In the genomic region with DNA sequence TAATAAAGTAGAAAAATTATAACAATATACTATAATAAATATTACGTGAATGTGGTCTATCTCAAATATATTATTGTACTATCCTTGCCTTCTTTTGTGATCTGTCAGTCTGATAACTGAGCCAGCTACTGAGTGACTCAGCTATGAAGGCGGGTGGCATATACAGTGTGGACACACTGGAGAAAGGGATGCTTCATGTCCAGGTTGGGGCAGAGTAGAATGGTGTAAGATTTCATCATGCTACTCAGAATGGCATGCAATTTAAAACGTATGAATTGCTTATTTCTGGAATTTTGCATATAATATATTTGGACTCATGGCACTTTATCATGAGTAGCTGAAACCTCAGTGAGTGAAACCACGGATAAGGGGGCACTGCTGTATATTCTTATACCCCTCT, we compare ENCODE assay signal across 24 cellular contexts.
DNase-seq lines count a peak whose midpoint lies in the region; FAIRE-seq and TF ChIP-seq lines count a peak whose summit lies in the region.
"Had no signal": no experiment of that assay in that cellular context is flagged by ENCODE, and none has a peak within 500 bp of the region (broad histone marks: within the 10 kb centered on the region; RNA-seq: fewer than 3 reads in every experiment).

No MANE protein-coding gene starts in this region.

- dilution Hi-C loops in mammary epithelial cell (cut with HindIII; ENCODE audit: low sequenced_read_pairs), result loop anchor here (25.0 kb wide), 1 partner anchor 397 kb away; no protein-coding TSS in a partner anchor

- BruUV-seq in mammary epithelial cell (replicated peaks; lab: Mats Ljungman, UMichigan), result no TSS peak

- H3K79me2 ChIP-seq in GM23248 (ENCODE audit: insufficient read depth), result no peaks in the 10 kb centered on the region
- no peaks in the 10 kb centered on the region for H3K79me2 ChIP-seq in mammary epithelial cell (ENCODE audit: insufficient read depth, low read length)
- no peaks in the 10 kb centered on the region for H3K79me2 ChIP-seq in hepatocyte

- DNase-seq in AG10803 (ENCODE audit: low read depth) (peak; percentile 7), GM23248 (peak; percentile 38), NCI-H69 (lab: John Stamatoyannopoulos, UW) (peak; percentile 4), mammary epithelial cell (peak; percentile 59), kidney (no peak), GDM1 (lab: John Stamatoyannopoulos, UW) (no peak), hepatocyte (ENCODE audit: low spot score) (no peak), NCI-H748 treated with DMSO at 0.1 percent for 48 hours (lab: John Stamatoyannopoulos, UW) (no peak)
- DNase-seq: activated CD4-positive, alpha-beta T cell treated with anti-CD3 and anti-CD28 coated beads, Interleukin-2, amount 50 U/mL, for 48 hours; activated CD4-positive, CD25-positive, alpha-beta regulatory T cell treated with anti-CD3 and anti-CD28 coated beads, Interleukin-2, amount 50 U/mL, for 72 hours; activated T-cell treated with anti-CD3 and anti-CD28 coated beads, Interleukin-2, amount 50 U/mL, for 48 hours; dermis blood vessel endothelial cell; endodermal cell; heart left ventricle; KBM-7; MG63; NCI-H1436; NCI-H446 treated with DMSO at 0.1 percent for 48 hours; right lobe of liver; stimulated activated CD8-positive, alpha-beta memory T cell treated with anti-CD3 and anti-CD28 coated beads, Interleukin-4, amount 100 ng/mL, for 48 hours; T-helper 2 cell had no signal

- H3K9me3 ChIP-seq in GM23248 (ENCODE audit: low read depth), result no peaks in the 10 kb centered on the region
- no peaks in the 10 kb centered on the region for H3K9me3 ChIP-seq in mammary epithelial cell (replicated peaks; ENCODE audit: insufficient read depth, low read length)
- H3K9me3 ChIP-seq in kidney (ENCODE audit: control insufficient read depth in 1 of 2, low read length in 2 of 2), result no peaks in the 10 kb centered on the region
- no peaks in the 10 kb centered on the region for H3K9me3 ChIP-seq in hepatocyte (ENCODE audit: low read depth)
- H3K9me3 ChIP-seq: esophagus muscularis mucosa, heart left ventricle, MG63, right lobe of liver, thoracic aorta had no signal

- in situ Hi-C loops in GM23248 (cut with MboI) (no loop called here), mammary epithelial cell (cut with MboI; ENCODE audit: low sequenced_read_pairs in 2 of 2) (loop anchor here (25.0 kb wide), 1 partner anchor 372 kb away; no protein-coding TSS in a partner anchor)

- CTCF ChIA-PET in mammary epithelial cell (lab: Charles Lee; ENCODE audit: low non-redundant PET), result no interaction called here

- intact Hi-C loops in mammary epithelial cell (cut with micrococcal nuclease) (no loop called here), kidney (cut with DNase I) (no loop called here)

- no peak overlapping the region for H3K9ac ChIP-seq in GM23248
- H3K9ac ChIP-seq in mammary epithelial cell (ENCODE audit: insufficient read depth, low read length), result no peak overlapping the region
- H3K9ac ChIP-seq in kidney (ENCODE audit: low read length in 2 of 2), result no peak overlapping the region

- H3K9me2 ChIP-seq in GM23248 (ENCODE audit: insufficient read depth) (no peaks in the 10 kb centered on the region), hepatocyte (replicated peaks; ENCODE audit: insufficient read depth) (no peaks in the 10 kb centered on the region)

- H3K4me3 ChIP-seq in AG10803 (ENCODE audit: low read length), result no peak overlapping the region
- no peak overlapping the region for H3K4me3 ChIP-seq in GM23248
- H3K4me3 ChIP-seq in mammary epithelial cell (replicated peaks in 1 of 3; ENCODE audit: insufficient read depth in 1 of 3, low read depth in 2 of 3, low read length in 3 of 3), result no peak overlapping the region
- H3K4me3 ChIP-seq in kidney (ENCODE audit: low read length in 2 of 2), result no peak overlapping the region
- no peak overlapping the region for H3K4me3 ChIP-seq in hepatocyte
- H3K4me3 ChIP-seq: esophagus muscularis mucosa, heart left ventricle, MG63, right lobe of liver, thoracic aorta had no signal

- peaks cover 29% of the 10 kb centered on the region for H3K27me3 ChIP-seq in GM23248 (replicated peaks; ENCODE audit: insufficient read depth)
- H3K27me3 ChIP-seq in mammary epithelial cell (ENCODE audit: insufficient read depth, low read length), result no peaks in the 10 kb centered on the region
- H3K27me3 ChIP-seq in hepatocyte, result no peaks in the 10 kb centered on the region
- H3K27me3 ChIP-seq: esophagus muscularis mucosa, MG63, right lobe of liver had no signal

- 38 to 46% methylated on average over 4 of the region's 4 CpGs for WGBS in GM23248 (ENCODE audit: low coverage in 1 of 2, low lambda C conversion rate in 2 of 2, missing lambda C conversion rate in 2 of 2), 2 experiments
- WGBS in mammary epithelial cell (ENCODE audit: low coverage, missing lambda C conversion rate), result 55% methylated on average over 4 of the region's 4 CpGs
- 83% methylated on average over 4 of the region's 4 CpGs for WGBS in hepatocyte (ENCODE audit: low lambda C conversion rate, missing lambda C conversion rate)

- no peak overlapping the region for H2AFZ ChIP-seq in GM23248
- H2AFZ ChIP-seq in mammary epithelial cell (ENCODE audit: low read depth, low read length), result no peak overlapping the region
- H2AFZ ChIP-seq in hepatocyte, result no peak overlapping the region

- TF ChIP-seq CTCF in AG10803 (conservative IDR thresholded peaks at IDR 0.05; ENCODE audit: low read length) (no peak), mammary epithelial cell (conservative IDR thresholded peaks at IDR 0.05 in 1 of 2, IDR thresholded peaks at IDR 0.05 in 1 of 2; ENCODE audit: extremely low read depth in 1 of 2, insufficient read depth in 1 of 2, low read depth in 1 of 2, low read length in 2 of 2) (no peak), kidney (IDR thresholded peaks at IDR 0.05; ENCODE audit: borderline replicate concordance, extremely low read depth, insufficient read depth) (no peak), hepatocyte (IDR thresholded peaks at IDR 0.05; ENCODE audit: poor library complexity) (no peak)

- no peak overlapping the region for H3K27ac ChIP-seq in GM23248
- no peak overlapping the region for H3K27ac ChIP-seq in mammary epithelial cell (ENCODE audit: insufficient read depth, low read depth, low read length)
- no peak overlapping the region for H3K27ac ChIP-seq in kidney (ENCODE audit: low read depth in 2 of 2, low read length in 2 of 2)
- no peak overlapping the region for H3K27ac ChIP-seq in hepatocyte
- H3K27ac ChIP-seq: esophagus muscularis mucosa, heart left ventricle, right lobe of liver, thoracic aorta had no signal

- H3K36me3 ChIP-seq in GM23248 (ENCODE audit: low read depth) (no peaks in the 10 kb centered on the region), mammary epithelial cell (ENCODE audit: insufficient read depth, low read length) (no peaks in the 10 kb centered on the region), kidney (ENCODE audit: control insufficient read depth in 1 of 2, insufficient read depth in 2 of 2, low read length in 2 of 2) (no peaks in the 10 kb centered on the region), hepatocyte (replicated peaks; ENCODE audit: insufficient read depth, low read depth) (no peaks in the 10 kb centered on the region)
- H3K36me3 ChIP-seq: esophagus muscularis mucosa, heart left ventricle, MG63, right lobe of liver, thoracic aorta had no signal

- H3F3A ChIP-seq in GM23248 (ENCODE audit: insufficient read depth), result no peaks in the 10 kb centered on the region

- H3K4me2 ChIP-seq in GM23248 (ENCODE audit: unreplicated experiment) (no peak overlapping the region), mammary epithelial cell (ENCODE audit: insufficient read depth, low read depth, low read length) (no peak overlapping the region), hepatocyte (no peak overlapping the region)

- H4K20me1 ChIP-seq in GM23248 (ENCODE audit: insufficient read depth), result no peaks in the 10 kb centered on the region
- no peaks in the 10 kb centered on the region for H4K20me1 ChIP-seq in mammary epithelial cell (ENCODE audit: insufficient read depth, low read length)
- H4K20me1 ChIP-seq in hepatocyte (ENCODE audit: insufficient read depth, poor library complexity, severe bottlenecking), result no peaks in the 10 kb centered on the region

- H3K4me1 ChIP-seq in GM23248 (ENCODE audit: insufficient read depth) (no peaks in the 10 kb centered on the region), mammary epithelial cell (ENCODE audit: insufficient read depth, low read length) (no peaks in the 10 kb centered on the region), kidney (ENCODE audit: control insufficient read depth in 1 of 2, insufficient read depth in 1 of 2, low read depth in 1 of 2, low read length in 2 of 2) (no peaks in the 10 kb centered on the region), hepatocyte (ENCODE audit: insufficient read depth) (no peaks in the 10 kb centered on the region)
- H3K4me1 ChIP-seq: esophagus muscularis mucosa, heart left ventricle, right lobe of liver had no signal

- FAIRE-seq in kidney (lab: Jason Lieb, UNC), result no peak
- FAIRE-seq: urothelium cell line had no signal

Comparison
In these comparisons a context has a peak if more than half of its experiments do, and no peak if none do; other contexts are left out.
1. DNase-seq: peak in AG10803 (single experiment), GM23248 (single experiment), NCI-H69 (single experiment) and mammary epithelial cell (single experiment); none in kidney (single experiment), GDM1 (single experiment), hepatocyte (single experiment) and NCI-H748 treated with DMSO at 0.1 percent for 48 hours (single experiment).